ENCODE assay signal across 10 cellular contexts in genomic region chr3:187042062-187042745, GRCh38.
DNase-seq lines count a peak whose midpoint lies in the region; ATAC-seq, FAIRE-seq and TF ChIP-seq lines count a peak whose summit lies in the region.
"Had no signal": no experiment of that assay in that cellular context is flagged by ENCODE, and none has a peak within 500 bp of the region (broad histone marks: within the 10 kb centered on the region; RNA-seq: fewer than 3 reads in every experiment).

No MANE protein-coding gene starts in this region.

- peak; percentile 37 for ATAC-seq in CD8-positive, alpha-beta T cell
- ATAC-seq in foreskin keratinocyte: no peak

- intact Hi-C loops in CD8-positive, alpha-beta T cell (cut with DNase I, micrococcal nuclease): loop anchor here (5.0 kb wide), 2 partner anchors 95 to 260 kb away; partner anchors contain the start of genes EIF4A2 (in 1 of the 2) and RPL39L (in 1 of the 2)
- intact Hi-C loops in tibial artery (cut with DNase I; ENCODE audit: low total_unique reads): no loop called here

- POLR2A ChIA-PET in CD8-positive, alpha-beta T cell (lab: Charles Lee): interaction anchor here (0.9 to 2.2 kb wide), 6 partner anchors 10 to 110 kb away, joined by 3 to 16 read pairs (median 4); partner anchors contain the start of gene RPL39L

- peaks cover 82% of the 10 kb centered on the region for H3K36me3 Mint-ChIP-seq in CD8-positive, alpha-beta T cell

- H2AFZ ChIP-seq in Loucy (ENCODE audit: low read length) (peak overlapping the region; percentile 73; the same call in 1 of the 2 replicates), hepatocyte (no peak overlapping the region)

- H3K27ac Mint-ChIP-seq in CD8-positive, alpha-beta T cell: peak overlapping the region; percentile 95

- H3K4me1 ChIP-seq in CD8-positive, alpha-beta T cell (ENCODE audit: insufficient read depth, low read length): peaks cover 85% of the 10 kb centered on the region
- H3K4me1 ChIP-seq in Loucy (ENCODE audit: insufficient read depth, low read length, poor library complexity, severe bottlenecking): peaks cover 20% of the 10 kb centered on the region
- peaks cover 19% of the 10 kb centered on the region for H3K4me1 ChIP-seq in hepatocyte (ENCODE audit: insufficient read depth)
- no peaks in the 10 kb centered on the region for H3K4me1 ChIP-seq in foreskin keratinocyte
- peaks cover 0 to 36% (median 8%) of the 10 kb centered on the region in 4 donors for H3K4me1 ChIP-seq in tibial artery

- no peaks in the 10 kb centered on the region for H3K9me3 ChIP-seq in CD8-positive, alpha-beta T cell (ENCODE audit: low read length)
- H3K9me3 ChIP-seq in Loucy (ENCODE audit: insufficient read depth, low read depth, low read length) (no peaks in the 10 kb centered on the region), hepatocyte (ENCODE audit: low read depth) (no peaks in the 10 kb centered on the region), WERI-Rb-1 (ENCODE audit: severe bottlenecking) (no peaks in the 10 kb centered on the region), tibial artery (no peaks in the 10 kb centered on the region)
- H3K9me3 ChIP-seq: SJSA1 had no signal

- peaks cover 86% of the 10 kb centered on the region for H3K4me1 Mint-ChIP-seq in CD8-positive, alpha-beta T cell (ENCODE audit: low read depth)

- H3K79me2 ChIP-seq in Loucy (ENCODE audit: insufficient read depth, low read length) (no peaks in the 10 kb centered on the region), hepatocyte (peaks cover 39% of the 10 kb centered on the region)

- CTCF ChIA-PET in CD8-positive, alpha-beta T cell (lab: Charles Lee): interaction anchor here (1.3 to 5.0 kb wide), 3 partner anchors 15 to 193 kb away, joined by 5 to 17 read pairs (median 8); partner anchors contain the start of gene ST6GAL1

- H3F3A ChIP-seq in Loucy (ENCODE audit: low read depth): 0 out of 2 replicates have a peak, but pooled peaks cover 3% of the 10 kb centered on the region

- TF ChIP-seq CTCF in CD8-positive, alpha-beta T cell (IDR thresholded peaks at IDR 0.05): no peak
- TF ChIP-seq CTCF in Loucy (conservative IDR thresholded peaks at IDR 0.05; ENCODE audit: low read length): no peak
- no peak for TF ChIP-seq CTCF in hepatocyte (IDR thresholded peaks at IDR 0.05; ENCODE audit: poor library complexity)
- TF ChIP-seq CTCF in WERI-Rb-1 (IDR thresholded peaks at IDR 0.05; ENCODE audit: low read depth, low read length): no peak
- no peak for TF ChIP-seq CTCF in foreskin keratinocyte (conservative IDR thresholded peaks at IDR 0.05)
- no peak for TF ChIP-seq CTCF in tibial artery (IDR thresholded peaks at IDR 0.05)

- peak overlapping the region; percentile 49 for H3K4me3 Mint-ChIP-seq in CD8-positive, alpha-beta T cell

- DNase-seq in CD8-positive, alpha-beta T cell: no peak
- no peak for DNase-seq in GM19239 (ENCODE audit: insufficient read length, low spot score)
- no peak for DNase-seq in hepatocyte (ENCODE audit: low spot score)
- DNase-seq in SKM-1 treated with dmso at 0.1 percent for 144 hours (lab: John Stamatoyannopoulos, UW; ENCODE audit: unreplicated experiment): no peak
- no peak for DNase-seq in WERI-Rb-1
- DNase-seq in foreskin keratinocyte: no peak
- no peak for DNase-seq in tibial artery
- DNase-seq: NCI-H187 treated with DMSO at 0.1 percent for 48 hours had no signal

- H3K4me3 ChIP-seq in CD8-positive, alpha-beta T cell (ENCODE audit: low read depth, low read length): no peak overlapping the region
- H3K4me3 ChIP-seq in Loucy (ENCODE audit: low read length, poor library complexity, severe bottlenecking): peak overlapping the region; percentile 15
- no peak overlapping the region for H3K4me3 ChIP-seq in hepatocyte
- no peak overlapping the region for H3K4me3 ChIP-seq in WERI-Rb-1 (ENCODE audit: low read depth, low read length)
- no peak overlapping the region for H3K4me3 ChIP-seq in tibial artery
- H3K4me3 ChIP-seq: SJSA1 had no signal

- H3K36me3 ChIP-seq in CD8-positive, alpha-beta T cell (ENCODE audit: insufficient read depth, low read length): peaks cover 26% of the 10 kb centered on the region
- H3K36me3 ChIP-seq in Loucy (ENCODE audit: insufficient read depth, low read length): peaks cover 41% of the 10 kb centered on the region; the same call in 1 of the 2 replicates
- no peaks in the 10 kb centered on the region for H3K36me3 ChIP-seq in hepatocyte (replicated peaks; ENCODE audit: insufficient read depth, low read depth)
- H3K36me3 ChIP-seq in WERI-Rb-1: peaks cover 26% of the 10 kb centered on the region
- H3K36me3 ChIP-seq in tibial artery: peaks cover 3 to 28% (median 25%) of the 10 kb centered on the region in 3 donors
- H3K36me3 ChIP-seq: SJSA1 had no signal

- H4K20me1 ChIP-seq in Loucy (ENCODE audit: insufficient read depth, low read length, poor library complexity, severe bottlenecking): no peaks in the 10 kb centered on the region
- H4K20me1 ChIP-seq in hepatocyte (ENCODE audit: insufficient read depth, poor library complexity, severe bottlenecking): no peaks in the 10 kb centered on the region

- H3K4me2 ChIP-seq in Loucy (ENCODE audit: low read depth, low read length, poor library complexity, severe bottlenecking): peak overlapping the region; percentile 53
- H3K4me2 ChIP-seq in hepatocyte: no peak overlapping the region

- no peaks in the 10 kb centered on the region for H3K9me3 Mint-ChIP-seq in CD8-positive, alpha-beta T cell

- no peaks in the 10 kb centered on the region for H3K27me3 Mint-ChIP-seq in CD8-positive, alpha-beta T cell (ENCODE audit: low read depth)

- H3K9ac ChIP-seq in Loucy (ENCODE audit: low read depth, low read length, poor library complexity, severe bottlenecking): peak overlapping the region; percentile 38

- WGBS in hepatocyte (ENCODE audit: low lambda C conversion rate, missing lambda C conversion rate): 94% methylated on average over 7 of the region's 7 CpGs

- no peaks in the 10 kb centered on the region for H3K27me3 ChIP-seq in CD8-positive, alpha-beta T cell (ENCODE audit: insufficient read depth, low read length)
- no peaks in the 10 kb centered on the region for H3K27me3 ChIP-seq in Loucy (ENCODE audit: insufficient read depth, low read length, poor library complexity, severe bottlenecking)
- H3K27me3 ChIP-seq in hepatocyte: no peaks in the 10 kb centered on the region
- no peaks in the 10 kb centered on the region for H3K27me3 ChIP-seq in WERI-Rb-1 (ENCODE audit: insufficient read depth, low read depth, severe bottlenecking)
- no peaks in the 10 kb centered on the region for H3K27me3 ChIP-seq in foreskin keratinocyte
- no peaks in the 10 kb centered on the region for H3K27me3 ChIP-seq in tibial artery
- H3K27me3 ChIP-seq: SJSA1 had no signal

- FAIRE-seq in GM19239 (lab: Jason Lieb, UNC): peak; percentile 52

- peak overlapping the region; percentile 44 for H3K27ac ChIP-seq in CD8-positive, alpha-beta T cell (ENCODE audit: low read depth, low read length)
- H3K27ac ChIP-seq in hepatocyte: peak overlapping the region; percentile 90
- H3K27ac ChIP-seq in WERI-Rb-1: no peak overlapping the region
- no peak overlapping the region for H3K27ac ChIP-seq in foreskin keratinocyte
- H3K27ac ChIP-seq in tibial artery: peak overlapping the region in 1 of 2 donors; percentile 12
- H3K27ac ChIP-seq: SJSA1 had no signal

- H3K9me2 ChIP-seq in Loucy (replicated peaks; ENCODE audit: low read depth, low read length) (no peaks in the 10 kb centered on the region), hepatocyte (replicated peaks; ENCODE audit: insufficient read depth) (no peaks in the 10 kb centered on the region)

Comparison
In these comparisons a context has a peak if more than half of its experiments do, and no peak if none do; other contexts are left out.
1. H3K27ac ChIP-seq: peak in CD8-positive, alpha-beta T cell (single experiment) and hepatocyte (single experiment); none in WERI-Rb-1 (single experiment) and foreskin keratinocyte (single experiment).